Comparison of ENCODE assay signal across 20 cellular contexts in the genomic region with DNA sequence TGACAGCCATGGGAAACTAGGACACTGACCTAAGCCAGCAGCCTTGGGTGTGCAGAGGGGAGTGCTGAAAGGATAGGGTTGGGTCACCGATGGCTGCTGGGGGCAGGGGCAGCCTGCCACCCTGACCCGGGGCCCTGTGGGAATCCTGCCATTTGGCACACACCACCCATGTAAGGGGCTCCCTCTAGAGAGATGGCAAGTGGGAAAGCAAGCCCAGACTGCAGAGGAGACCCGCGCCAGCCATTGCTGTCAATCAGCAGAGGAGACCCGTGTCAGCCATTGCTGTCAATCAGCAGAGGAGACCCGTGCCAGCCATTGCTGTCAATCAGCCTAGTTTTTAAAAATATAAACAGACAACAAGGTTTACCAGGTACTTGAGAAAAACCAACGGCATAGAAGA. TPM values are rescaled to one million over a fixed set of nuclear protein-coding genes. Genes with fewer than 3 reads are reported as not detected.
"Had no signal": no experiment of that assay in that cellular context is flagged by ENCODE, and none has a peak within 500 bp of the region (broad histone marks: within the 10 kb centered on the region; RNA-seq: fewer than 3 reads in every experiment).

No MANE protein-coding gene starts in this region.

- H3K4me3 Mint-ChIP-seq: memory B cell, naive B cell, nephron had no signal

- H3K27ac ChIP-seq: heart right ventricle, left lung, lower lobe of right lung, skin epidermis had no signal

- ATAC-seq: esophagus mucosa, heart right ventricle, left lung, lower lobe of right lung, sciatic nerve had no signal

- H3K27ac Mint-ChIP-seq: memory B cell, nephron had no signal

- H3K36me3 Mint-ChIP-seq: memory B cell, naive B cell had no signal

- H3K4me3 ChIP-seq: heart right ventricle, left lung, lower lobe of right lung, skin epidermis had no signal

- DNase-seq: effector memory CD4-positive, alpha-beta T cell; heart right ventricle; hypothalamus; left lung; lower lobe of right lung; midbrain; naive B cell; stimulated activated CD4-positive, alpha-beta T cell treated with anti-CD3 and anti-CD28 coated beads, Interleukin-12 subunit alpha, Interleukin-12 subunit beta, amount 100 ng/mL, for 4 hours; stimulated activated naive CD4-positive, alpha-beta T cell treated with Interleukin-2 at 50 U/mL for 16 hours; trophoblast cell had no signal

- H3K4me1 Mint-ChIP-seq: memory B cell had no signal

RNA-seq across cellular contexts. Expression of a gene that starts 52.0 kb away (rescaled TPM):
- total RNA-seq: esophagus mucosa, fibroblast of lung, frontal cortex, glomerular endothelial cell, left lung, lower lobe of right lung, osteoblast, pulmonary artery endothelial cell, sciatic nerve had no signal
- polyA plus RNA-seq: fibroblast of lung, heart right ventricle had no signal
